In genomic region chr10:134205-134742, GRCh38 we compare ENCODE assay signal across 8 cellular contexts. TPM values are rescaled to one million over a fixed set of nuclear protein-coding genes. Genes with fewer than 3 reads are reported as not detected.
DNase-seq lines count a peak whose midpoint lies in the region; ATAC-seq and TF ChIP-seq lines count a peak whose summit lies in the region.

No MANE protein-coding gene starts in this region.

- peak; percentile 1 to 3 for ATAC-seq in activated CD4-positive, CD25-positive, alpha-beta regulatory T cell treated with anti-CD3 and anti-CD28 coated beads, Interleukin-2, amount 50 U/mL, for 24 hours
- ATAC-seq in GM21786 (IDR thresholded peaks at IDR 0.05; ENCODE audit: unreplicated experiment) (peak; percentile 8), gastrocnemius medialis (peak in 1 of 2 donors; percentile 2)

- H3K4me2 ChIP-seq in KMS-11 = peak overlapping the region; percentile 62

- no peak for DNase-seq in activated CD4-positive, CD25-positive, alpha-beta regulatory T cell (lab: John Stamatoyannopoulos, UW)
- peak; percentile 17 for DNase-seq in activated gamma-delta T cell treated with anti-CD3 and anti-CD28 coated beads, Interleukin-2, amount 50 U/mL, for 16 hours (ENCODE audit: low read depth)
- DNase-seq in right atrium auricular region (ENCODE audit: low spot score) (no peak), gastrocnemius medialis (no peak), islet precursor cell (no peak)

- peak overlapping the region; percentile 95 for H3K9ac ChIP-seq in KMS-11

- H3K4me1 ChIP-seq in KMS-11 (ENCODE audit: low read depth, poor library complexity, severe bottlenecking) (peaks cover 39% of the 10 kb centered on the region), right atrium auricular region (peaks cover 0 to 38% of the 10 kb centered on the region in 2 donors), gastrocnemius medialis (peaks cover 46% of the 10 kb centered on the region in 2 donors)

- H3K36me3 ChIP-seq in KMS-11 (ENCODE audit: insufficient read depth) (no peaks in the 10 kb centered on the region), right atrium auricular region (no peaks in the 10 kb centered on the region), gastrocnemius medialis (no peaks in the 10 kb centered on the region)

- H3K27me3 ChIP-seq in KMS-11 (ENCODE audit: insufficient read depth, low read depth) = no peaks in the 10 kb centered on the region
- no peaks in the 10 kb centered on the region for H3K27me3 ChIP-seq in right atrium auricular region
- no peaks in the 10 kb centered on the region for H3K27me3 ChIP-seq in gastrocnemius medialis

- H4K20me1 ChIP-seq in KMS-11 (ENCODE audit: insufficient read depth) = 0 out of 2 replicates have a peak, but pooled peaks cover 9% of the 10 kb centered on the region

- peaks cover 34% of the 10 kb centered on the region for H3K79me2 ChIP-seq in KMS-11 (ENCODE audit: insufficient read depth, low read depth)

- no peak for TF ChIP-seq POLR2A in gastrocnemius medialis (IDR thresholded peaks at IDR 0.05)

- H3K27ac ChIP-seq in KMS-11 (peak overlapping the region; percentile 92), right atrium auricular region (peak overlapping the region; percentile 90 to 98), gastrocnemius medialis (peak overlapping the region; percentile 84 to 97 (median 90))

- intact Hi-C loops in gastrocnemius medialis (cut with DNase I; ENCODE audit: low total_unique reads) = no loop called here

- peak overlapping the region; percentile 96 for H2AFZ ChIP-seq in KMS-11 (ENCODE audit: low read depth)

- H3K4me3 ChIP-seq in KMS-11 (IDR thresholded peaks at IDR 0.05; ENCODE audit: insufficient read depth, low read depth, low read length) (no peak overlapping the region), right atrium auricular region (peak overlapping the region; percentile 74 to 88), gastrocnemius medialis (peak overlapping the region; percentile 68 to 82 (median 76))

- H3K9me3 ChIP-seq in right atrium auricular region (no peaks in the 10 kb centered on the region), gastrocnemius medialis (no peaks in the 10 kb centered on the region)

- TF ChIP-seq CTCF in KMS-11 (conservative IDR thresholded peaks at IDR 0.05; ENCODE audit: low read depth, low read length) = no peak
- TF ChIP-seq CTCF in right atrium auricular region (IDR thresholded peaks at IDR 0.05) = no peak
- no peak for TF ChIP-seq CTCF in gastrocnemius medialis (IDR thresholded peaks at IDR 0.05 in 4 of 5, conservative IDR thresholded peaks at IDR 0.05 in 1 of 5)

- in situ Hi-C loops in gastrocnemius medialis (cut with MboI; ENCODE audit: low sequenced_read_pairs in 4 of 4) = no loop called here

RNA-seq across cellular contexts. Expression of gene ZMYND11, which starts 1.0 kb away (rescaled TPM):
- 10 to 100 TPM; 60.2 to 61.1 TPM for total RNA-seq in right atrium auricular region
- total RNA-seq in gastrocnemius medialis = 10 to 100 TPM; 58.3 to 78.0 (median 65.2) TPM
